ENCODE assay signal across 1 cellular context in genomic region chr9:95067057-95067456, GRCh38.
TF ChIP-seq lines count a peak whose summit lies in the region.

No MANE protein-coding gene starts in this region.

TF ChIP-seq in HepG2, 621 proteins besides CTCF, POLR2A, EP300 and RAD21 (continued from another document):
- TF ChIP-seq, protein P1, sequence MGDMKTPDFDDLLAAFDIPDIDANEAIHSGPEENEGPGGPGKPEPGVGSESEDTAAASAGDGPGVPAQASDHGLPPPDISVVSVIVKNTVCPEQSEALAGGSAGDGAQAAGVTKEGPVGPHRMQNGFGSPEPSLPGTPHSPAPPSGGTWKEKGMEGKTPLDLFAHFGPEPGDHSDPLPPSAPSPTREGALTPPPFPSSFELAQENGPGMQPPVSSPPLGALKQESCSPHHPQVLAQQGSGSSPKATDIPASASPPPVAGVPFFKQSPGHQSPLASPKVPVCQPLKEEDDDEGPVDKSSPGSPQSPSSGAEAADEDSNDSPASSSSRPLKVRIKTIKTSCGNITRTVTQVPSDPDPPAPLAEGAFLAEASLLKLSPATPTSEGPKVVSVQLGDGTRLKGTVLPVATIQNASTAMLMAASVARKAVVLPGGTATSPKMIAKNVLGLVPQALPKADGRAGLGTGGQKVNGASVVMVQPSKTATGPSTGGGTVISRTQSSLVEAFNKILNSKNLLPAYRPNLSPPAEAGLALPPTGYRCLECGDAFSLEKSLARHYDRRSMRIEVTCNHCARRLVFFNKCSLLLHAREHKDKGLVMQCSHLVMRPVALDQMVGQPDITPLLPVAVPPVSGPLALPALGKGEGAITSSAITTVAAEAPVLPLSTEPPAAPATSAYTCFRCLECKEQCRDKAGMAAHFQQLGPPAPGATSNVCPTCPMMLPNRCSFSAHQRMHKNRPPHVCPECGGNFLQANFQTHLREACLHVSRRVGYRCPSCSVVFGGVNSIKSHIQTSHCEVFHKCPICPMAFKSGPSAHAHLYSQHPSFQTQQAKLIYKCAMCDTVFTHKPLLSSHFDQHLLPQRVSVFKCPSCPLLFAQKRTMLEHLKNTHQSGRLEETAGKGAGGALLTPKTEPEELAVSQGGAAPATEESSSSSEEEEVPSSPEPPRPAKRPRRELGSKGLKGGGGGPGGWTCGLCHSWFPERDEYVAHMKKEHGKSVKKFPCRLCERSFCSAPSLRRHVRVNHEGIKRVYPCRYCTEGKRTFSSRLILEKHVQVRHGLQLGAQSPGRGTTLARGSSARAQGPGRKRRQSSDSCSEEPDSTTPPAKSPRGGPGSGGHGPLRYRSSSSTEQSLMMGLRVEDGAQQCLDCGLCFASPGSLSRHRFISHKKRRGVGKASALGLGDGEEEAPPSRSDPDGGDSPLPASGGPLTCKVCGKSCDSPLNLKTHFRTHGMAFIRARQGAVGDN (CRISPR knock-in tag; IDR thresholded peaks at IDR 0.05): peak; percentile 22; the same call in 1 of the 2 replicates
- TF ChIP-seq RBM22 (optimal IDR thresholded peaks at IDR 0.05; ENCODE audit: low read length): peak; percentile 85
- peak; percentile 63; the same call in 1 of the 2 replicates for TF ChIP-seq ZBTB38 (CRISPR knock-in tag; IDR thresholded peaks at IDR 0.05)
- TF ChIP-seq, protein P2, sequence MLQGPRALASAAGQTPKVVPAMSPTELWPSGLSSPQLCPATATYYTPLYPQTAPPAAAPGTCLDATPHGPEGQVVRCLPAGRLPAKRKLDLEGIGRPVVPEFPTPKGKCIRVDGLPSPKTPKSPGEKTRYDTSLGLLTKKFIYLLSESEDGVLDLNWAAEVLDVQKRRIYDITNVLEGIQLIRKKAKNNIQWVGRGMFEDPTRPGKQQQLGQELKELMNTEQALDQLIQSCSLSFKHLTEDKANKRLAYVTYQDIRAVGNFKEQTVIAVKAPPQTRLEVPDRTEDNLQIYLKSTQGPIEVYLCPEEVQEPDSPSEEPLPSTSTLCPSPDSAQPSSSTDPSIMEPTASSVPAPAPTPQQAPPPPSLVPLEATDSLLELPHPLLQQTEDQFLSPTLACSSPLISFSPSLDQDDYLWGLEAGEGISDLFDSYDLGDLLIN (CRISPR knock-in tag; IDR thresholded peaks at IDR 0.05; ENCODE audit: borderline replicate concordance): no peak
